Comparison of ENCODE assay signal across 26 cellular contexts in the genomic region with DNA sequence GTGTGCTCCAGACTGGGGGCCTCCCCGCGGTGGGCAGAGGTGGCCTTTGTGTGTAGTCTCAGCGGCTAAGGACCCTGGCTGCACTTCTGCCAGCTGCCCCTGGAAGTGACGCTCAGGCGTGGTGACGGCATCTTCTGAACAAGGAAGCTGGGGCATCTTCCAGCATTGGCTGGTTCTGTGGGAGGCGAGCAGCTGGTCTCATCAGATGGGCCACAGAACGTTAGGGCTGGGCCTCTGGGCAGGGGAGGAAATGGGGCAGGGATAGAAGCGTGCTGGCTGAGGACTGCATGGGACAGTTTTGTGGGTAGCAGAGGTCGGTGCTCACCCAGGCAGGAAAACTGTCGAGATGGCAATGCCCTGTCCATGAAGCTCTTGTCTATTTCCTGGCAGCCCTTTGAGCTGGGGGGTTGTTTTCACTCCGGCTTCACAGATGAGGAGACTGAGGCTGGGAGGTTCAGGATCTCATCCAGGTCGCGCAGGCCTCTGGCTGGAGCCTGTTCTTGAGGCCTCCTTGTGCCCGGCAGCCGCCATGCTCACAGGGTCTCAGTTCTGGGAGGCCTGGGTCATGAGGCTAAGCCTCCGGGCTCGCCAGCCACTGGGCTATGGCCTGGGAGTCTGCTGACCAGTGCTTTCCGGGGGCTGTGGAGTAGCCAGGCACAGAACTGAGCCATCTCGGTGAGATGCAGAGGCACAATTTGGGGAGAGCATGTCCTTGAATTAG. TPM values are rescaled to one million over a fixed set of nuclear protein-coding genes. Genes with fewer than 3 reads are reported as not detected.
DNase-seq lines count a peak whose midpoint lies in the region; ATAC-seq and TF ChIP-seq lines count a peak whose summit lies in the region.
"Had no signal": no experiment of that assay in that cellular context is flagged by ENCODE, and none has a peak within 500 bp of the region (broad histone marks: within the 10 kb centered on the region; RNA-seq: fewer than 3 reads in every experiment).

No MANE protein-coding gene starts in this region.

- 83% methylated on average over 7 to 20 of the region's 20 CpGs for WGBS in upper lobe of left lung, 2 donors

- H3K27me3 ChIP-seq in BLaER1 (no peaks in the 10 kb centered on the region), Karpas-422 (ENCODE audit: low read length) (no peaks in the 10 kb centered on the region), osteoblast (ENCODE audit: insufficient read depth, low read length) (no peaks in the 10 kb centered on the region), upper lobe of left lung (no peaks in the 10 kb centered on the region)
- H3K27me3 ChIP-seq: adrenal gland, heart left ventricle, left lung, neural progenitor cell, suprapubic skin had no signal

- ATAC-seq in upper lobe of left lung (ENCODE audit: low FRiP score in 2 of 2) = no peak
- ATAC-seq: activated CD4-positive, CD25-positive, alpha-beta regulatory T cell treated with anti-CD3 and anti-CD28 coated beads, Interleukin-2, amount 50 U/mL, for 24 hours had no signal

- H3K36me3 ChIP-seq in BLaER1 (peaks cover 35% of the 10 kb centered on the region), Karpas-422 (ENCODE audit: insufficient read depth, low read length) (peaks cover 83% of the 10 kb centered on the region), osteoblast (ENCODE audit: insufficient read depth, low read length) (no peaks in the 10 kb centered on the region), upper lobe of left lung (peaks cover 0 to 7% (median 4%) of the 10 kb centered on the region in 4 donors)
- H3K36me3 ChIP-seq: neural progenitor cell had no signal

- no peaks in the 10 kb centered on the region for H3K36me3 Mint-ChIP-seq in chondrocyte (ENCODE audit: low read depth)
- H3K36me3 Mint-ChIP-seq: neural progenitor cell had no signal

- peaks cover 85% of the 10 kb centered on the region for H3K4me1 ChIP-seq in BLaER1
- peaks cover 63% of the 10 kb centered on the region for H3K4me1 ChIP-seq in Karpas-422 (ENCODE audit: low read length)
- H3K4me1 ChIP-seq in osteoblast (ENCODE audit: insufficient read depth, low read length) = no peaks in the 10 kb centered on the region
- peaks cover 13 to 41% (median 24%) of the 10 kb centered on the region in 4 donors for H3K4me1 ChIP-seq in upper lobe of left lung

- TF ChIP-seq CTCF in chondrocyte (IDR thresholded peaks at IDR 0.05) (no peak), osteoblast (IDR thresholded peaks at IDR 0.05; ENCODE audit: extremely low read depth, low read depth, low read length) (no peak), upper lobe of left lung (IDR thresholded peaks at IDR 0.05) (no peak)

- H3K4me3 Mint-ChIP-seq in chondrocyte (ENCODE audit: unreplicated experiment) = no peak overlapping the region
- H3K4me3 Mint-ChIP-seq: activated T-helper 1 cell treated with anti-CD3 and anti-CD28 coated beads, Interleukin-12 subunit alpha, Interleukin-12 subunit beta, Interleukin-2, Interleukin-4 antibody, amounts not matched to agents 30 ng/mL and 10 ng/mL and 1 ng/mL, durations not matched to agents 14 hours and 24 hours and 36 hours; CD8-positive, alpha-beta memory T cell; H9 had no signal

- H3K79me2 ChIP-seq in Karpas-422 (ENCODE audit: low read length) (peaks cover 21% of the 10 kb centered on the region; the same call in 1 of the 2 replicates), osteoblast (ENCODE audit: insufficient read depth, low read length) (no peaks in the 10 kb centered on the region)

- H4K20me1 ChIP-seq in BLaER1 = no peaks in the 10 kb centered on the region
- H4K20me1 ChIP-seq in Karpas-422 (ENCODE audit: insufficient read depth, low read depth, low read length) = peaks cover 64% of the 10 kb centered on the region
- no peaks in the 10 kb centered on the region for H4K20me1 ChIP-seq in osteoblast (ENCODE audit: insufficient read depth, low read length)

- no peaks in the 10 kb centered on the region for H3K4me1 Mint-ChIP-seq in chondrocyte (ENCODE audit: low read depth)

- peaks cover 16% of the 10 kb centered on the region for H3K27me3 Mint-ChIP-seq in chondrocyte (ENCODE audit: low read depth)
- H3K27me3 Mint-ChIP-seq: CD8-positive, alpha-beta memory T cell had no signal

- H3K27ac Mint-ChIP-seq in chondrocyte (ENCODE audit: unreplicated experiment) = no peak overlapping the region
- H3K27ac Mint-ChIP-seq: activated T-helper 1 cell treated with anti-CD3 and anti-CD28 coated beads, Interleukin-12 subunit alpha, Interleukin-12 subunit beta, Interleukin-2, Interleukin-4 antibody, amounts not matched to agents 30 ng/mL and 10 ng/mL and 1 ng/mL, durations not matched to agents 14 hours and 24 hours and 36 hours had no signal

- peak overlapping the region; percentile 35; the same call in 1 of the 2 replicates for H3K4me3 ChIP-seq in BLaER1
- no peak overlapping the region for H3K4me3 ChIP-seq in Karpas-422 (ENCODE audit: low read length)
- no peak overlapping the region for H3K4me3 ChIP-seq in osteoblast (ENCODE audit: insufficient read depth, low read length)
- H3K4me3 ChIP-seq in upper lobe of left lung = no peak overlapping the region
- H3K4me3 ChIP-seq: adrenal gland, coronary artery, heart left ventricle, left lung, neural progenitor cell, suprapubic skin had no signal

- H3K4me2 ChIP-seq in BLaER1 (peak overlapping the region; percentile 87), Karpas-422 (ENCODE audit: low read depth, low read length, poor library complexity, severe bottlenecking) (no peak overlapping the region), osteoblast (ENCODE audit: insufficient read depth, low read length) (no peak overlapping the region)
- H3K4me2 ChIP-seq: neural progenitor cell had no signal

- H3K9me2 ChIP-seq in Karpas-422 (replicated peaks; ENCODE audit: insufficient read depth, low read length) = no peaks in the 10 kb centered on the region

- no peak overlapping the region for H2AFZ ChIP-seq in Karpas-422 (ENCODE audit: low read length)
- H2AFZ ChIP-seq in osteoblast (ENCODE audit: low read length) = no peak overlapping the region
- H2AFZ ChIP-seq: neural progenitor cell had no signal

- H3K27ac ChIP-seq in BLaER1 (peak overlapping the region; percentile 90), Karpas-422 (ENCODE audit: low read length) (0 out of 2 replicates have a peak overlapping the region, but pooled peaks have one; percentile 99), osteoblast (ENCODE audit: low read depth, low read length) (no peak overlapping the region), upper lobe of left lung (no peak overlapping the region)
- H3K27ac ChIP-seq: coronary artery, neural progenitor cell, suprapubic skin had no signal

- no peak for TF ChIP-seq POLR2A in upper lobe of left lung (IDR thresholded peaks at IDR 0.05)

- H3K9me3 ChIP-seq in BLaER1 (no peaks in the 10 kb centered on the region; the same call in 1 of the 2 replicates), Karpas-422 (ENCODE audit: low read length) (no peaks in the 10 kb centered on the region), osteoblast (ENCODE audit: low read depth, low read length) (no peaks in the 10 kb centered on the region), upper lobe of left lung (no peaks in the 10 kb centered on the region)
- H3K9me3 ChIP-seq: adrenal gland, heart left ventricle, left lung, suprapubic skin had no signal

- DNase-seq in Karpas-422 = no peak
- DNase-seq in chondrocyte (ENCODE audit: low spot score) = peak; percentile 42
- peak; percentile 43 for DNase-seq in osteoblast (ENCODE audit: insufficient read length, low spot score, missing footprints)
- no peak for DNase-seq in activated CD4-positive, CD25-positive, alpha-beta regulatory T cell (lab: John Stamatoyannopoulos, UW)
- no peak for DNase-seq in stimulated activated CD4-positive, alpha-beta T cell treated with anti-CD3 and anti-CD28 coated beads, Interleukin-4, amount 100 ng/mL, for 4 hours
- DNase-seq in NCI-H345 (lab: John Stamatoyannopoulos, UW) = no peak
- no peak for DNase-seq in upper lobe of left lung
- DNase-seq: adrenal gland; CD8-positive, alpha-beta memory T cell; DMS53; H9; left lung; midbrain; NCI-H1105; NCI-H2107; NCI-H510A; T-helper 9 cell had no signal

- H3K9ac ChIP-seq in BLaER1 = peak overlapping the region; percentile 61
- no peak overlapping the region for H3K9ac ChIP-seq in Karpas-422 (ENCODE audit: low read length)
- H3K9ac ChIP-seq: neural progenitor cell had no signal

- no peak for TF ChIP-seq EP300 in upper lobe of left lung (IDR thresholded peaks at IDR 0.05)

- H3K9me3 Mint-ChIP-seq in chondrocyte (ENCODE audit: low read depth) = no peaks in the 10 kb centered on the region
- H3K9me3 Mint-ChIP-seq: activated T-helper 1 cell treated with anti-CD3 and anti-CD28 coated beads, Interleukin-12 subunit alpha, Interleukin-12 subunit beta, Interleukin-2, Interleukin-4 antibody, amounts not matched to agents 30 ng/mL and 10 ng/mL and 1 ng/mL, durations not matched to agents 14 hours and 24 hours and 36 hours; CD8-positive, alpha-beta memory T cell; H9; neural progenitor cell had no signal

RNA-seq across cellular contexts. Expression of a gene that starts 16.3 kb away (rescaled TPM):
- total RNA-seq in Karpas-422 (2014; rRNA removed; shearing (Covaris generic); ENCODE audit: low replicate concordance) = 285 and 592 TPM in 2 replicates
- total RNA-seq in chondrocyte = not detected in 3 replicates
- total RNA-seq in osteoblast = under 0.01 and 0.36 TPM in 2 replicates
- 100 to 1,000 TPM in 1 of 6 donors, 10 to 100 TPM in 5; 41.5 to 141 (median 72.8) TPM for total RNA-seq in upper lobe of left lung
- total RNA-seq: LHCN-M2, pulmonary artery endothelial cell had no signal

Comparison
In these comparisons a context has a peak if more than half of its experiments do, and no peak if none do; other contexts are left out.
1. H3K27ac ChIP-seq: peak in BLaER1 (single experiment) and Karpas-422 (single experiment); none in osteoblast (single experiment) and upper lobe of left lung (0 of 4).
2. DNase-seq: peak in chondrocyte (single experiment) and osteoblast (single experiment); none in Karpas-422 (single experiment), activated CD4-positive, CD25-positive, alpha-beta regulatory T cell (0 of 4), stimulated activated CD4-positive, alpha-beta T cell treated with anti-CD3 and anti-CD28 coated beads, Interleukin-4, amount 100 ng/mL, for 4 hours (0 of 2), NCI-H345 (single experiment) and upper lobe of left lung (0 of 2).
3. RNA of a gene that starts 16.3 kb away (total RNA-seq): 285 to 592 TPM in Karpas-422 and 41.5 to 141 TPM in upper lobe of left lung; under 0.01 to 0.36 TPM in osteoblast and not detected in chondrocyte; every median in the first group is over 10 times any median in the second.